Comparison of ENCODE assay signal across 7 cellular contexts in genomic region chr15:90994059-90994416, GRCh38. TPM values are rescaled to one million over a fixed set of nuclear protein-coding genes. Genes with fewer than 3 reads are reported as not detected.
A peak's percentile ranks its signal among the peaks of the same experiment; 100 is the strongest.
DNase-seq lines count a peak whose midpoint lies in the region; ATAC-seq and TF ChIP-seq lines count a peak whose summit lies in the region.

No MANE protein-coding gene starts in this region.

- H3K9me2 ChIP-seq in GM23248 (ENCODE audit: insufficient read depth) (no peaks in the 10 kb centered on the region), MM.1S (replicated peaks; ENCODE audit: insufficient read depth, low read length) (no peaks in the 10 kb centered on the region)

- peaks cover 53% of the 10 kb centered on the region for H3K79me2 ChIP-seq in GM23248 (ENCODE audit: insufficient read depth)
- H3K79me2 ChIP-seq in MM.1S (ENCODE audit: low read length), result peaks cover 52% of the 10 kb centered on the region

- in situ Hi-C loops in GM13977 (cut with MboI; ENCODE audit: low pct_unique_long_range_greater_than_20kb, low sequenced_read_pairs, unreplicated experiment), result no loop called here
- in situ Hi-C loops in GM23248 (cut with MboI), result no loop called here

- TF ChIP-seq CTCF in GM13977 (IDR thresholded peaks at IDR 0.05; ENCODE audit: extremely low read depth, insufficient read depth, missing control alignments) (no peak), MM.1S (IDR thresholded peaks at IDR 0.05; ENCODE audit: low read length) (no peak), cardiac fibroblast (IDR thresholded peaks at IDR 0.05; ENCODE audit: low read depth, low read length) (no peak)

- peak overlapping the region; percentile 99 for H3K4me3 Mint-ChIP-seq in memory B cell

- peak overlapping the region; percentile 92 for H2AFZ ChIP-seq in GM23248
- H2AFZ ChIP-seq in MM.1S (ENCODE audit: low read length), result peak overlapping the region; percentile 97

- H3F3A ChIP-seq in GM23248 (ENCODE audit: insufficient read depth) (peaks cover 9% of the 10 kb centered on the region), MM.1S (ENCODE audit: insufficient read depth, low read length) (peaks cover 6% of the 10 kb centered on the region)

- no peaks in the 10 kb centered on the region for H3K27me3 Mint-ChIP-seq in memory B cell

- H3K27ac ChIP-seq in GM23248 (peak overlapping the region; percentile 64), MM.1S (ENCODE audit: low read length) (peak overlapping the region; percentile 66; the same call in 1 of the 2 replicates), urinary bladder (ENCODE audit: low read depth) (peak overlapping the region; percentile 70)

- H3K27me3 ChIP-seq in GM23248 (replicated peaks; ENCODE audit: insufficient read depth) (no peaks in the 10 kb centered on the region), MM.1S (replicated peaks; ENCODE audit: insufficient read depth, low read length) (no peaks in the 10 kb centered on the region)

- H3K4me1 Mint-ChIP-seq in memory B cell, result peaks cover 8% of the 10 kb centered on the region

- H3K4me1 ChIP-seq in GM23248 (ENCODE audit: insufficient read depth), result no peaks in the 10 kb centered on the region
- H3K4me1 ChIP-seq in MM.1S (ENCODE audit: low read length), result peaks cover 22% of the 10 kb centered on the region
- no peaks in the 10 kb centered on the region for H3K4me1 ChIP-seq in urinary bladder (ENCODE audit: insufficient read depth)

- 0 to 3% methylated on average over 13 to 39 of the region's 50 CpGs for WGBS in GM23248 (ENCODE audit: low coverage in 1 of 2, low lambda C conversion rate in 2 of 2, missing lambda C conversion rate in 2 of 2), 2 experiments
- WGBS in urinary bladder, result under 1% methylated on average over 50 of the region's 50 CpGs

- H3K9ac ChIP-seq in GM23248 (peak overlapping the region; percentile 96), MM.1S (ENCODE audit: low read length) (peak overlapping the region; percentile 98)

- DNase-seq in GM13977 (ENCODE audit: low spot score) (peak; percentile 38), GM23248 (peak; percentile 57), MM.1S (peak; percentile 21), cardiac fibroblast (ENCODE audit: low read depth in 2 of 2) (no peak), memory B cell (ENCODE audit: low spot score in 2 of 2) (peak in 1 of 2 donors; percentile 24), SHP77 (lab: John Stamatoyannopoulos, UW) (no peak)

- H3K9me3 Mint-ChIP-seq in memory B cell, result no peaks in the 10 kb centered on the region

- ATAC-seq in memory B cell (ENCODE audit: low read depth), result peak; percentile 5

- peak overlapping the region; percentile 95 for H3K4me3 ChIP-seq in GM23248
- H3K4me3 ChIP-seq in MM.1S (ENCODE audit: low read length), result peak overlapping the region; percentile 92
- peak overlapping the region; percentile 99 for H3K4me3 ChIP-seq in cardiac fibroblast (replicated peaks in 1 of 2; ENCODE audit: low read depth in 2 of 2, low read length in 2 of 2)
- H3K4me3 ChIP-seq in urinary bladder (ENCODE audit: low read depth, low read length), result peak overlapping the region; percentile 83

- H3K4me2 ChIP-seq in GM23248 (ENCODE audit: unreplicated experiment), result peak overlapping the region; percentile 70
- H3K4me2 ChIP-seq in MM.1S (ENCODE audit: low read depth, low read length), result peak overlapping the region; percentile 69; the same call in 1 of the 2 replicates

- no peaks in the 10 kb centered on the region for H4K20me1 ChIP-seq in GM23248 (ENCODE audit: insufficient read depth)
- H4K20me1 ChIP-seq in MM.1S (ENCODE audit: insufficient read depth, low read length), result no peaks in the 10 kb centered on the region

- peaks cover 6% of the 10 kb centered on the region for H3K36me3 Mint-ChIP-seq in memory B cell

- H3K9me3 ChIP-seq in GM23248 (ENCODE audit: low read depth) (no peaks in the 10 kb centered on the region), MM.1S (replicated peaks; ENCODE audit: insufficient read depth, low read length) (no peaks in the 10 kb centered on the region)

- H3K27ac Mint-ChIP-seq in memory B cell, result peak overlapping the region; percentile 92

- H3K36me3 ChIP-seq in GM23248 (ENCODE audit: low read depth) (no peaks in the 10 kb centered on the region), MM.1S (replicated peaks; ENCODE audit: insufficient read depth, low read length) (no peaks in the 10 kb centered on the region), urinary bladder (ENCODE audit: insufficient read depth) (no peaks in the 10 kb centered on the region)

RNA-seq across cellular contexts. Expression of gene PRC1, which starts 0.3 kb away (rescaled TPM):
- 74.5 and 93.5 TPM in 2 replicates for total RNA-seq in GM23248 (2014; rRNA removed; shearing (Covaris generic))
- polyA plus RNA-seq in GM23248 (2016; fragmentation: Nextera tagmentation; extraction: Ambion mirVana) (64.1 and 68.0 TPM in 2 replicates), urinary bladder (8.3 TPM)
- total RNA-seq in urinary bladder, result 75.8 TPM

RNA-seq across cellular contexts. Expression of gene VPS33B, which starts 28.4 kb away (rescaled TPM):
- 7.0 and 8.7 TPM in 2 replicates for total RNA-seq in GM23248 (2014; rRNA removed; shearing (Covaris generic))
- polyA plus RNA-seq in GM23248 (2016; fragmentation: Nextera tagmentation; extraction: Ambion mirVana) (9.1 and 10.2 TPM in 2 replicates), urinary bladder (11.8 TPM)
- total RNA-seq in urinary bladder, result 5.8 TPM

RNA-seq across cellular contexts. Expression of gene RCCD1, which starts 39.4 kb away (rescaled TPM):
- total RNA-seq in GM23248 (2014; rRNA removed; shearing (Covaris generic)), result 13.0 and 19.0 TPM in 2 replicates
- polyA plus RNA-seq in GM23248 (2016; fragmentation: Nextera tagmentation; extraction: Ambion mirVana), result 9.8 and 10.2 TPM in 2 replicates
- total RNA-seq in urinary bladder, result 7.5 TPM
- polyA plus RNA-seq in urinary bladder, result 10.3 TPM

RNA-seq across cellular contexts. Expression of gene UNC45A, which starts 59.0 kb away (rescaled TPM):
- total RNA-seq in GM23248 (2014; rRNA removed; shearing (Covaris generic)), result 58.8 and 75.8 TPM in 2 replicates
- 58.6 and 59.7 TPM in 2 replicates for polyA plus RNA-seq in GM23248 (2016; fragmentation: Nextera tagmentation; extraction: Ambion mirVana)
- 37.2 TPM for total RNA-seq in urinary bladder
- polyA plus RNA-seq in urinary bladder, result 110 TPM

Comparison
In these comparisons a context has a peak if more than half of its experiments do, and no peak if none do; other contexts are left out.
1. DNase-seq: peak in GM13977 (single experiment), GM23248 (single experiment) and MM.1S (single experiment); none in cardiac fibroblast (0 of 2) and SHP77 (0 of 2).
2. Peak in every context shown above with its lines, with median percentiles within 50 percentile points of each other: H3K27ac ChIP-seq and H3K4me3 ChIP-seq.